Comparison of ENCODE assay signal across 16 cellular contexts in genomic region chr7:120553497-120553896, GRCh38.
DNase-seq lines count a peak whose midpoint lies in the region; ATAC-seq, FAIRE-seq and TF ChIP-seq lines count a peak whose summit lies in the region.
"Had no signal": no experiment of that assay in that cellular context is flagged by ENCODE, and none has a peak within 500 bp of the region (broad histone marks: within the 10 kb centered on the region; RNA-seq: fewer than 3 reads in every experiment).

No MANE protein-coding gene starts in this region.

- POLR2A ChIA-PET in GM12878 (lab: Charles Lee): no interaction called here

- H3K4me3 ChIP-seq in GM12878: no peak overlapping the region
- no peak overlapping the region for H3K4me3 ChIP-seq in breast epithelium
- H3K4me3 ChIP-seq: cardiac muscle cell had no signal

- SMC1A ChIA-PET in GM12878 (lab: Charles Lee; ENCODE audit: uncharacterized antibody, unreplicated experiment): interaction anchor here (0.6 to 4.2 kb wide), 13 partner anchors 10 to 618 kb away, joined by 3 to 23 read pairs (median 4); partner anchors contain the start of gene KCND2

- H3K79me2 ChIP-seq in GM12878 (ENCODE audit: control insufficient read depth, insufficient read depth, low read length): no peaks in the 10 kb centered on the region

- FAIRE-seq in GM12878 (lab: Jason Lieb, UNC): no peak

- H3K36me3 ChIP-seq in GM12878 (ENCODE audit: control insufficient read depth in 2 of 2, insufficient read depth in 2 of 2, low read length in 1 of 2) (no peaks in the 10 kb centered on the region), breast epithelium (no peaks in the 10 kb centered on the region)
- H3K36me3 ChIP-seq: cardiac muscle cell had no signal

- CTCF ChIA-PET in GM12878 (lab: Yijun Ruan, JAX): interaction anchor here (0.7 to 3.4 kb wide), 10 partner anchors 10 to 618 kb away, joined by 3 to 20 read pairs (median 4); partner anchors contain the start of gene KCND2

- DNase-seq in GM12878 (ENCODE audit: low read depth, low spot score): no peak
- no peak for DNase-seq in H4 (ENCODE audit: low spot score)
- no peak for DNase-seq in SW480 (ENCODE audit: low spot score)
- DNase-seq in breast epithelium (ENCODE audit: low spot score in 2 of 2): no peak
- no peak for DNase-seq in NCI-H2107 (lab: John Stamatoyannopoulos, UW)
- DNase-seq: activated CD4-positive, alpha-beta T cell treated with anti-CD3 and anti-CD28 coated beads, Interleukin-2, amount 50 U/mL, for 1 hour; activated T-cell treated with anti-CD3 and anti-CD28 coated beads, Interleukin-2, amount 50 U/mL, for 24 hours; effector CD8-positive, alpha-beta T cell; HFFc6; SHP77 treated with DMSO at 0.1 percent for 48 hours had no signal

- RAD21 ChIA-PET in GM12878 (lab: Charles Lee; ENCODE audit: unreplicated experiment): interaction anchor here (0.9 to 4.0 kb wide), 6 partner anchors 72 to 617 kb away, joined by 3 to 20 read pairs (median 4); partner anchors contain the start of gene KCND2

- H3K9me3 ChIP-seq in GM12878 (replicated peaks; ENCODE audit: control insufficient read depth, insufficient read depth, low read length): no peaks in the 10 kb centered on the region
- H3K9me3 ChIP-seq in breast epithelium: no peaks in the 10 kb centered on the region

- no peak overlapping the region for H2AFZ ChIP-seq in GM12878 (ENCODE audit: control insufficient read depth, low read depth, low read length)

- TF ChIP-seq CTCF in GM12878 (IDR thresholded peaks at IDR 0.05 in 2 of 3, conservative IDR thresholded peaks at IDR 0.05 in 1 of 3; ENCODE audit: control insufficient read depth in 2 of 3, extremely low read depth in 1 of 3, insufficient read depth in 1 of 3, low read depth in 3 of 3, low read length in 3 of 3): no peak
- no peak for TF ChIP-seq CTCF in breast epithelium (IDR thresholded peaks at IDR 0.05)

- H4K20me1 ChIP-seq in GM12878 (ENCODE audit: control insufficient read depth, insufficient read depth): no peaks in the 10 kb centered on the region

- H3K9ac ChIP-seq in GM12878 (ENCODE audit: control insufficient read depth, insufficient read depth, low read length): no peak overlapping the region
- H3K9ac ChIP-seq: KMS-11 had no signal

- WGBS in GM12878 (ENCODE audit: insufficient coverage, insufficient replicate concordance, low lambda C conversion rate, missing lambda C conversion rate): no CpG with 5 or more reads among the region's 1 CpG

- H3K4me2 ChIP-seq in GM12878 (ENCODE audit: control insufficient read depth, insufficient read depth): no peak overlapping the region
- H3K4me2 ChIP-seq: KMS-11 had no signal

- no peak for TF ChIP-seq RAD21 in GM12878 (IDR thresholded peaks at IDR 0.05; ENCODE audit: insufficient read depth, low read depth, low read length)

- ATAC-seq in GM18519 (IDR thresholded peaks at IDR 0.05; ENCODE audit: low FRiP score, unreplicated experiment): peak; percentile 38
- ATAC-seq in GM21447 (IDR thresholded peaks at IDR 0.05; ENCODE audit: unreplicated experiment): peak; percentile 37
- ATAC-seq in HG03095 (IDR thresholded peaks at IDR 0.05; ENCODE audit: unreplicated experiment): peak; percentile 52
- ATAC-seq in GM12878: peak; percentile 56

- in situ Hi-C loops in GM12878 (cut with MboI): loop anchor here (5.0 to 25.0 kb wide), 3 partner anchors 281 to 1291 kb away; partner anchors contain the start of gene KCND2

- intact Hi-C loops in GM12878 (cut with micrococcal nuclease; ENCODE audit: unreplicated experiment) (loop anchor here (5.0 to 10.0 kb wide), 3 partner anchors 151 to 489 kb away; no protein-coding TSS in a partner anchor), breast epithelium (cut with DNase I; ENCODE audit: low total_unique reads) (no loop called here)

- BruUV-seq in GM12878 (replicated peaks; lab: Mats Ljungman, UMichigan): no TSS peak

- TF ChIP-seq EP300 in GM12878 (IDR thresholded peaks at IDR 0.05; ENCODE audit: borderline replicate concordance in 1 of 2, control insufficient read depth in 1 of 2, low read depth in 2 of 2, low read length in 2 of 2): no peak

- TF ChIP-seq POLR2A in GM12878 (IDR thresholded peaks at IDR 0.05; ENCODE audit: low read depth, low read length): no peak
- TF ChIP-seq POLR2A in breast epithelium (IDR thresholded peaks at IDR 0.05): no peak

- H3K4me1 ChIP-seq in GM12878 (ENCODE audit: control insufficient read depth, insufficient read depth, low read length): peaks cover 14% of the 10 kb centered on the region
- H3K4me1 ChIP-seq in breast epithelium: no peaks in the 10 kb centered on the region

- H3K27me3 ChIP-seq in GM12878 (replicated peaks in 1 of 2; ENCODE audit: control insufficient read depth in 2 of 2, insufficient read depth in 2 of 2, low read length in 1 of 2) (no peaks in the 10 kb centered on the region), breast epithelium (no peaks in the 10 kb centered on the region)
- H3K27me3 ChIP-seq: cardiac muscle cell had no signal

- H3K27ac ChIP-seq in GM12878 (ENCODE audit: control insufficient read depth, insufficient read depth): no peak overlapping the region
- H3K27ac ChIP-seq in breast epithelium: no peak overlapping the region
- H3K27ac ChIP-seq: cardiac muscle cell, HL-60, KMS-11 had no signal

TF ChIP-seq in GM12878, 131 proteins besides CTCF, POLR2A, EP300 and RAD21:
- TF ChIP-seq MEF2A (IDR thresholded peaks at IDR 0.05; ENCODE audit: insufficient read depth, low read depth, low read length): no peak
- TF ChIP-seq MLLT1 (IDR thresholded peaks at IDR 0.05): no peak
- no peak for TF ChIP-seq REST (IDR thresholded peaks at IDR 0.05; ENCODE audit: low read depth, low read length)
- no peak for TF ChIP-seq FOXM1 (IDR thresholded peaks at IDR 0.05; ENCODE audit: low read depth, low read length)
- TF ChIP-seq BRCA1 (IDR thresholded peaks at IDR 0.05; ENCODE audit: low read depth, low read length): no peak
- TF ChIP-seq MEF2B (IDR thresholded peaks at IDR 0.05; ENCODE audit: partially characterized antibody, poor library complexity, severe bottlenecking): no peak
- peak; percentile 33; the same call in 1 of the 2 replicates for TF ChIP-seq JUNB (IDR thresholded peaks at IDR 0.05)
